Comparison of ENCODE assay signal across 9 cellular contexts in the genomic region with DNA sequence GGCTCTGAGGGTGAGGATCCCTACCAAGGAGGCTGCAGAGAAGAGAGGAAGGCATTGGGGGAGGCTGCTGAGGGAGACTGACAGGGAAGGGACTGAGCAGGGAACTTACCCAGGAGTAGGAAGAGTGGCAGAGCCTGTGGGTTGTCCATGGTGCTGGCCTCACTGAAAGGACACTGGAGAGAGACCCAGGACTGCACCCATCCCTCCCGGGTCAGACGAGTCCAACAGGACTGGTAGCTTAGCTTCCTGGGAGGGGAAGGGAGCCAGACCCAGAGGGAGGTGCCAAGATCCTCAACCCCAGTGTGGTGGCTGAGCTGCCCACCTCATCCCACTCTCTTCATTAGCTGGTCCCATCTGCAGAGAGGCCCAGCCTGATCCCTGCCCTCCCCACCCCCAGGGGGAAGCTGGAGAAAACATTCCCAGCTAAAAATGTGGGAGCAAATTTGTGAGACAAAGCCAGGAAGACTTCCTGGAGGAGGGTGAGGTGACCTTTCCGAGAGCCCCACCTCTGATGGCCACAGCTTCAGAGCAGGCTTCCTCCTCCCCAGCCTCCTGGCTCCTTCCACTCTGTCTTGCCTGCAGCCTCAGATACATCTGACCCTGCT. TPM values are rescaled to one million over a fixed set of nuclear protein-coding genes. Genes with fewer than 3 reads are reported as not detected.
DNase-seq lines count a peak whose midpoint lies in the region; ATAC-seq and TF ChIP-seq lines count a peak whose summit lies in the region.
"Had no signal": no experiment of that assay in that cellular context is flagged by ENCODE, and none has a peak within 500 bp of the region (broad histone marks: within the 10 kb centered on the region; RNA-seq: fewer than 3 reads in every experiment).

VSIG10L (minus strand) TSS at position 164 of the 605 bp plus-strand sequence; CDS start at position 149, 15 bp downstream.

- H3K4me1 ChIP-seq in Caco-2 (peaks cover 27% of the 10 kb centered on the region), neural progenitor cell (peaks cover 4% of the 10 kb centered on the region)

- H3K27me3 ChIP-seq in Caco-2 (replicated peaks; ENCODE audit: control insufficient read depth, insufficient read depth, low read length) (no peaks in the 10 kb centered on the region), neural progenitor cell (peaks cover 24% of the 10 kb centered on the region)

- intact Hi-C loops in Caco-2 (cut with micrococcal nuclease; ENCODE audit: unreplicated experiment) (no loop called here), left ventricle myocardium superior (cut with micrococcal nuclease) (no loop called here)

- H2AFZ ChIP-seq in neural progenitor cell (replicated peaks): no peak within 1 kb of the TSS

- H3K27me3 Mint-ChIP-seq in Caco-2 (ENCODE audit: insufficient read depth, unreplicated experiment) (no peaks in the 10 kb centered on the region), neural progenitor cell (ENCODE audit: insufficient read depth, low read depth) (peaks cover 6% of the 10 kb centered on the region)
- no peaks in the 10 kb centered on the region for H3K27me3 Mint-ChIP-seq in effector memory CD8-positive, alpha-beta T cell

- no peaks in the 10 kb centered on the region for H3K9me3 ChIP-seq in Caco-2
- no peaks in the 10 kb centered on the region for H3K9me3 ChIP-seq in neural progenitor cell (ENCODE audit: low read depth)

- DNase-seq in Caco-2 (peak in 1 of 2 experiments; percentile 38), M059J (ENCODE audit: low read depth) (peak; percentile 16), neural progenitor cell (ENCODE audit: low spot score) (no peak), HCEC 1CT (no peak), DMS53 (lab: John Stamatoyannopoulos, UW) (no peak), left ventricle myocardium superior (no peak)
- no peak for DNase-seq in effector memory CD8-positive, alpha-beta T cell
- DNase-seq: NCI-H345 had no signal

- H3K27ac Mint-ChIP-seq in Caco-2 (ENCODE audit: unreplicated experiment): peak within 1 kb of the TSS; percentile 91
- peak within 1 kb of the TSS; percentile 44 to 63 for H3K27ac Mint-ChIP-seq in effector memory CD8-positive, alpha-beta T cell
- H3K27ac Mint-ChIP-seq in neural progenitor cell: peak within 1 kb of the TSS; percentile 9

- H3K4me3 ChIP-seq in Caco-2 (ENCODE audit: low read depth, low read length) (peak within 1 kb of the TSS; percentile 78), neural progenitor cell (no peak within 1 kb of the TSS)

- no peak for ATAC-seq in effector memory CD8-positive, alpha-beta T cell (replicated peaks)
- no peak for ATAC-seq in HG02798 (IDR thresholded peaks at IDR 0.05; ENCODE audit: poor library complexity, unreplicated experiment)
- ATAC-seq in left ventricle myocardium superior: no peak

- H3K9me3 Mint-ChIP-seq in Caco-2 (ENCODE audit: unreplicated experiment) (no peaks in the 10 kb centered on the region), neural progenitor cell (no peaks in the 10 kb centered on the region)
- no peaks in the 10 kb centered on the region for H3K9me3 Mint-ChIP-seq in effector memory CD8-positive, alpha-beta T cell

- TF ChIP-seq CTCF in Caco-2 (IDR thresholded peaks at IDR 0.05; ENCODE audit: insufficient read depth in 1 of 2, low read depth in 1 of 2, low read length in 1 of 2, severe bottlenecking in 1 of 2, unreplicated experiment in 1 of 2) (no peak), neural progenitor cell (IDR thresholded peaks at IDR 0.05) (no peak)

- H3K4me3 Mint-ChIP-seq in Caco-2 (ENCODE audit: unreplicated experiment) (peak within 1 kb of the TSS; percentile 86), neural progenitor cell (peak within 1 kb of the TSS; percentile 84)
- H3K4me3 Mint-ChIP-seq in effector memory CD8-positive, alpha-beta T cell: peak within 1 kb of the TSS; percentile 64 to 79

- POLR2A ChIA-PET in Caco-2 (lab: Charles Lee): interaction anchor here (1.0 to 2.4 kb wide), 3 partner anchors 13 to 26 kb away, joined by 3 to 11 read pairs (median 7); no protein-coding TSS in a partner anchor

- H3K36me3 ChIP-seq in Caco-2 (ENCODE audit: control insufficient read depth, insufficient read depth, low read length): peaks cover 1% of the 10 kb centered on the region; the same call in 1 of the 2 replicates
- no peaks in the 10 kb centered on the region for H3K36me3 ChIP-seq in neural progenitor cell

- no peak within 1 kb of the TSS for H3K27ac ChIP-seq in neural progenitor cell

- peaks cover 6% of the 10 kb centered on the region for H3F3A ChIP-seq in neural progenitor cell (ENCODE audit: low read depth)

- no peak within 1 kb of the TSS for H3K4me2 ChIP-seq in neural progenitor cell

- no peak within 1 kb of the TSS for H3K9ac ChIP-seq in neural progenitor cell

- H3K4me1 Mint-ChIP-seq in Caco-2 (ENCODE audit: low read depth, unreplicated experiment): peaks cover 25% of the 10 kb centered on the region
- peaks cover 14 to 23% of the 10 kb centered on the region in 2 donors for H3K4me1 Mint-ChIP-seq in effector memory CD8-positive, alpha-beta T cell (ENCODE audit: low read depth in 2 of 2)
- peaks cover 8% of the 10 kb centered on the region for H3K4me1 Mint-ChIP-seq in neural progenitor cell

- no peaks in the 10 kb centered on the region for H4K20me1 ChIP-seq in neural progenitor cell (ENCODE audit: low read depth)

- no TSS peak for BruUV-seq in Caco-2 (replicated peaks; lab: Mats Ljungman, UMichigan)

- CTCF ChIA-PET in Caco-2 (lab: Charles Lee): interaction anchor here (1.1 to 3.9 kb wide), 2 partner anchors 13 to 66 kb away, joined by 4 to 46 read pairs; no protein-coding TSS in a partner anchor

- H3K36me3 Mint-ChIP-seq in Caco-2 (ENCODE audit: insufficient read depth, unreplicated experiment) (peaks cover 39% of the 10 kb centered on the region), neural progenitor cell (peaks cover 6% of the 10 kb centered on the region)
- peaks cover 10% of the 10 kb centered on the region for H3K36me3 Mint-ChIP-seq in effector memory CD8-positive, alpha-beta T cell (ENCODE audit: insufficient read depth)

- H3K79me2 ChIP-seq in neural progenitor cell (ENCODE audit: low read depth): no peaks in the 10 kb centered on the region

RNA-seq across cellular contexts. Expression of gene VSIG10L, which starts in this region (rescaled TPM):
- 4.5 and 5.0 TPM in 2 replicates for total RNA-seq in Caco-2 (2022)
- 0.57 and 0.86 TPM in 2 replicates for total RNA-seq in M059J (2014; rRNA removed; shearing (Covaris generic))
- 2.7 and 6.0 TPM in 2 replicates for total RNA-seq in neural progenitor cell (ENCODE audit: low replicate concordance)
- 0.77 TPM for total RNA-seq in left ventricle myocardium superior

Comparison
In these comparisons a context has a peak if more than half of its experiments do, and no peak if none do; other contexts are left out.
1. Peak in DNase-seq in M059J; RNA of the gene not detected or under 1 TPM.
2. H3K27ac Mint-ChIP-seq: peak in every context shown above with its lines; median percentile 91 in Caco-2; 54 in effector memory CD8-positive, alpha-beta T cell; 9 in neural progenitor cell.